ENCODE assay signal across 16 cellular contexts in the genomic region with DNA sequence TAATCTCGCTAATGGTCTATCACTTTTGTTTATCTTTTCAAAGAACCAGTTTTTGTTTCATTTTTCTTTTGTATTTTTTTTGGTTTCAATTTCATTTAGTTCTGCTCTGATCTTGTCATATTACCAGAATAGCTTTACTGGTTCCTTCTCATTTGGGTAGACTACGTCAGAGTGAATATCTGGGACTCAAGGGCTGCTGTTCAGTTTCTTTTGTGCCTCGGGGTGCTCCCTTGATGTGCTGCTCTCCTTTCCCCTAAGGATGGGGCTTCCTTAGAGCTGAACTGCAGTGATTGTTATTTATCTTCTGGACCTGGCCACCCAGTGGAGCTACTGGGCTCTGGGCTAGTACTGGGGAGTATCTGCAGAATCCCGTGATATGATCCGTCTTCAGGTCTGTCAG. TPM values are rescaled to one million over a fixed set of nuclear protein-coding genes. Genes with fewer than 3 reads are reported as not detected.
DNase-seq lines count a peak whose midpoint lies in the region; ATAC-seq and TF ChIP-seq lines count a peak whose summit lies in the region.
"Had no signal": no experiment of that assay in that cellular context is flagged by ENCODE, and none has a peak within 500 bp of the region (broad histone marks: within the 10 kb centered on the region; RNA-seq: fewer than 3 reads in every experiment).

No MANE protein-coding gene starts in this region.

- TF ChIP-seq POLR2A in GM18505 (IDR thresholded peaks at IDR 0.05; ENCODE audit: borderline replicate concordance, extremely low read depth, insufficient read depth, insufficient read length): no peak

- H3K4me1 ChIP-seq in BE2C (no peaks in the 10 kb centered on the region), foreskin keratinocyte (no peaks in the 10 kb centered on the region)

- peak overlapping the region; percentile 71 for H3K27ac Mint-ChIP-seq in stimulated activated naive CD8-positive, alpha-beta T cell treated with anti-CD3 and anti-CD28 coated beads, Interleukin-15, Interleukin-2, amounts not matched to agents 100 ng/mL and 50 ng/mL, for 24 hours
- H3K27ac Mint-ChIP-seq in activated naive CD8-positive, alpha-beta T cell treated with anti-CD3 and anti-CD28 coated beads for 36 hours: peak overlapping the region; percentile 46

- no peak for ATAC-seq in stimulated activated naive CD8-positive, alpha-beta T cell treated with anti-CD3 and anti-CD28 coated beads, Interleukin-15, Interleukin-2, amounts not matched to agents 100 U/mL and 50 U/mL, for 24 hours
- peak; percentile 70 for ATAC-seq in HG02973 (IDR thresholded peaks at IDR 0.05; ENCODE audit: unreplicated experiment)
- no peak for ATAC-seq in GM18505 (IDR thresholded peaks at IDR 0.05; ENCODE audit: unreplicated experiment)
- no peak for ATAC-seq in foreskin keratinocyte
- ATAC-seq: mucosa of descending colon had no signal

- no peaks in the 10 kb centered on the region for H3K9me3 ChIP-seq in BE2C
- H3K9me3 ChIP-seq: SK-N-SH had no signal

- DNase-seq in stimulated activated naive CD8-positive, alpha-beta T cell treated with anti-CD3 and anti-CD28 coated beads, Interleukin-15, Interleukin-2, amounts not matched to agents 100 U/mL and 50 U/mL, for 24 hours: no peak
- DNase-seq in activated naive CD8-positive, alpha-beta T cell treated with anti-CD3 and anti-CD28 coated beads for 36 hours: no peak
- DNase-seq in HT-29 (ENCODE audit: low spot score): no peak
- no peak for DNase-seq in BE2C
- DNase-seq in foreskin keratinocyte: no peak
- DNase-seq: activated CD4-positive, CD25-positive, alpha-beta regulatory T cell; EL; mucosa of descending colon; SK-N-SH; stimulated activated naive CD4-positive, alpha-beta T cell treated with Interleukin-2 at 50 U/mL for 16 hours had no signal

- H3K4me3 ChIP-seq in BE2C (ENCODE audit: low read depth, low read length): no peak overlapping the region
- H3K4me3 ChIP-seq: mucosa of descending colon had no signal

- peaks cover 25% of the 10 kb centered on the region for H3K9me3 Mint-ChIP-seq in stimulated activated naive CD8-positive, alpha-beta T cell treated with anti-CD3 and anti-CD28 coated beads, Interleukin-15, Interleukin-2, amounts not matched to agents 100 ng/mL and 50 ng/mL, for 24 hours
- peaks cover 21% of the 10 kb centered on the region for H3K9me3 Mint-ChIP-seq in activated naive CD8-positive, alpha-beta T cell treated with anti-CD3 and anti-CD28 coated beads for 36 hours

- no peak overlapping the region for H3K27ac ChIP-seq in foreskin keratinocyte

- H3K36me3 Mint-ChIP-seq in stimulated activated naive CD8-positive, alpha-beta T cell treated with anti-CD3 and anti-CD28 coated beads, Interleukin-15, Interleukin-2, amounts not matched to agents 100 ng/mL and 50 ng/mL, for 24 hours (ENCODE audit: low read depth): peaks cover 9% of the 10 kb centered on the region
- peaks cover 6% of the 10 kb centered on the region for H3K36me3 Mint-ChIP-seq in activated naive CD8-positive, alpha-beta T cell treated with anti-CD3 and anti-CD28 coated beads for 36 hours

- no peak for TF ChIP-seq CTCF in BE2C (IDR thresholded peaks at IDR 0.05; ENCODE audit: low read depth, low read length)
- TF ChIP-seq CTCF in foreskin keratinocyte (conservative IDR thresholded peaks at IDR 0.05): no peak

- peak overlapping the region; percentile 10 for H3K4me3 Mint-ChIP-seq in stimulated activated naive CD8-positive, alpha-beta T cell treated with anti-CD3 and anti-CD28 coated beads, Interleukin-15, Interleukin-2, amounts not matched to agents 100 ng/mL and 50 ng/mL, for 24 hours
- H3K4me3 Mint-ChIP-seq in activated naive CD8-positive, alpha-beta T cell treated with anti-CD3 and anti-CD28 coated beads for 36 hours: peak overlapping the region; percentile 20

- peaks cover 35% of the 10 kb centered on the region for H3K4me1 Mint-ChIP-seq in stimulated activated naive CD8-positive, alpha-beta T cell treated with anti-CD3 and anti-CD28 coated beads, Interleukin-15, Interleukin-2, amounts not matched to agents 100 ng/mL and 50 ng/mL, for 24 hours (ENCODE audit: low read depth)
- peaks cover 20% of the 10 kb centered on the region for H3K4me1 Mint-ChIP-seq in activated naive CD8-positive, alpha-beta T cell treated with anti-CD3 and anti-CD28 coated beads for 36 hours

- no peaks in the 10 kb centered on the region for H3K36me3 ChIP-seq in BE2C

- no peaks in the 10 kb centered on the region for H3K27me3 Mint-ChIP-seq in stimulated activated naive CD8-positive, alpha-beta T cell treated with anti-CD3 and anti-CD28 coated beads, Interleukin-15, Interleukin-2, amounts not matched to agents 100 ng/mL and 50 ng/mL, for 24 hours
- H3K27me3 Mint-ChIP-seq in activated naive CD8-positive, alpha-beta T cell treated with anti-CD3 and anti-CD28 coated beads for 36 hours: no peaks in the 10 kb centered on the region

- H3K27me3 ChIP-seq in BE2C: no peaks in the 10 kb centered on the region
- no peaks in the 10 kb centered on the region for H3K27me3 ChIP-seq in foreskin keratinocyte

RNA-seq across cellular contexts. Expression of gene IL1RN, which starts 29.3 kb away (rescaled TPM):
- under 1 TPM; 0.19 to 0.30 TPM for total RNA-seq in activated naive CD8-positive, alpha-beta T cell treated with anti-CD3 and anti-CD28 coated beads for 36 hours
- 12.0 and 13.3 TPM in 2 replicates for total RNA-seq in HT-29 (2014; rRNA removed; shearing (Covaris generic))
- not detected for polyA plus RNA-seq in BE2C (2012; ENCODE audit: insufficient read depth, insufficient read length, low read depth)
- total RNA-seq in foreskin keratinocyte: 20.8 and 28.9 TPM in 2 replicates
- polyA plus RNA-seq in foreskin keratinocyte: 20.4 and 29.6 TPM in 2 replicates
- total RNA-seq: dermis microvascular lymphatic vessel endothelial cell, fibroblast of villous mesenchyme had no signal
- polyA plus RNA-seq: SK-N-SH had no signal

RNA-seq across cellular contexts. Expression of gene IL1F10, which starts 30.3 kb away (rescaled TPM):
- not detected for total RNA-seq in activated naive CD8-positive, alpha-beta T cell treated with anti-CD3 and anti-CD28 coated beads for 36 hours
- total RNA-seq in HT-29 (2014; rRNA removed; shearing (Covaris generic)): 0.42 TPM in 1 of 2 replicates, not detected in the other
- polyA plus RNA-seq in BE2C (2012; ENCODE audit: insufficient read depth, insufficient read length, low read depth): not detected
- not detected in 2 replicates for total RNA-seq in foreskin keratinocyte
- 0.12 TPM in 1 of 2 replicates, not detected in the other for polyA plus RNA-seq in foreskin keratinocyte
- total RNA-seq: dermis microvascular lymphatic vessel endothelial cell, fibroblast of villous mesenchyme, mucosa of descending colon had no signal
- polyA plus RNA-seq: adipose tissue, SK-N-SH had no signal

RNA-seq across cellular contexts. Expression of gene IL36RN, which starts 39.1 kb away (rescaled TPM):
- total RNA-seq in activated naive CD8-positive, alpha-beta T cell treated with anti-CD3 and anti-CD28 coated beads for 36 hours: not detected
- total RNA-seq in HT-29 (2014; rRNA removed; shearing (Covaris generic)): 0.44 and 1.4 TPM in 2 replicates
- polyA plus RNA-seq in BE2C (2012; ENCODE audit: insufficient read depth, insufficient read length, low read depth): not detected
- total RNA-seq in foreskin keratinocyte: 0.67 and 0.88 TPM in 2 replicates
- 0.50 and 0.60 TPM in 2 replicates for polyA plus RNA-seq in foreskin keratinocyte
- total RNA-seq: dermis microvascular lymphatic vessel endothelial cell, fibroblast of villous mesenchyme, mucosa of descending colon had no signal
- polyA plus RNA-seq: SK-N-SH had no signal

RNA-seq across cellular contexts. Expression of gene IL36B, which starts 45.4 kb away (rescaled TPM):
- not detected for total RNA-seq in activated naive CD8-positive, alpha-beta T cell treated with anti-CD3 and anti-CD28 coated beads for 36 hours
- not detected in 2 replicates for total RNA-seq in HT-29 (2014; rRNA removed; shearing (Covaris generic))
- polyA plus RNA-seq in BE2C (2012; ENCODE audit: insufficient read depth, insufficient read length, low read depth): not detected
- not detected in 2 replicates for total RNA-seq in foreskin keratinocyte
- not detected in 2 replicates for polyA plus RNA-seq in foreskin keratinocyte
- total RNA-seq: dermis microvascular lymphatic vessel endothelial cell, fibroblast of villous mesenchyme, mucosa of descending colon had no signal
- polyA plus RNA-seq: adipose tissue, SK-N-SH had no signal

Comparison
In these comparisons a context has a peak if more than half of its experiments do, and no peak if none do; other contexts are left out.
1. RNA of gene IL1RN, which starts 29.3 kb away (total RNA-seq): 20.8 to 28.9 TPM in foreskin keratinocyte and 12.0 to 13.3 TPM in HT-29; 0.19 to 0.30 TPM in activated naive CD8-positive, alpha-beta T cell treated with anti-CD3 and anti-CD28 coated beads for 36 hours; every median in the first group is over 10 times any median in the second.